Comparison of ENCODE assay signal across 8 cellular contexts in genomic region chr9:99106044-99106375, GRCh38. TPM values are rescaled to one million over a fixed set of nuclear protein-coding genes. Genes with fewer than 3 reads are reported as not detected.
A peak's percentile ranks its signal among the peaks of the same experiment; 100 is the strongest.
DNase-seq lines count a peak whose midpoint lies in the region; ATAC-seq and TF ChIP-seq lines count a peak whose summit lies in the region.

No MANE protein-coding gene starts in this region.

- peaks cover 45% of the 10 kb centered on the region for H3K36me3 Mint-ChIP-seq in activated naive CD4-positive, alpha-beta T cell treated with anti-CD3 and anti-CD28 coated beads, Interleukin-2, amount 10 ng/mL, durations not matched to agents 7 days and 5 days
- peaks cover 15% of the 10 kb centered on the region for H3K36me3 Mint-ChIP-seq in brain
- no peaks in the 10 kb centered on the region for H3K36me3 Mint-ChIP-seq in memory B cell

- H3K27me3 Mint-ChIP-seq in activated naive CD4-positive, alpha-beta T cell treated with anti-CD3 and anti-CD28 coated beads, Interleukin-2, amount 10 ng/mL, durations not matched to agents 7 days and 5 days = no peaks in the 10 kb centered on the region
- H3K27me3 Mint-ChIP-seq in brain = peaks cover 4% of the 10 kb centered on the region
- no peaks in the 10 kb centered on the region for H3K27me3 Mint-ChIP-seq in memory B cell

- WGBS in upper lobe of left lung, 2 donors = 2 to 3% methylated on average over 9 of the region's 9 CpGs

- TF ChIP-seq EP300 in upper lobe of left lung (IDR thresholded peaks at IDR 0.05) = no peak

- H3K4me3 ChIP-seq in upper lobe of left lung = peak overlapping the region; percentile 34 to 87 (median 79)

- TF ChIP-seq POLR2A in upper lobe of left lung (IDR thresholded peaks at IDR 0.05) = no peak

- H3K27me3 ChIP-seq in upper lobe of left lung = no peaks in the 10 kb centered on the region

- DNase-seq in activated naive CD4-positive, alpha-beta T cell treated with anti-CD3 and anti-CD28 coated beads, Interleukin-2, amount 10 ng/mL, durations not matched to agents 7 days and 5 days = no peak
- DNase-seq in activated naive CD4-positive, alpha-beta T cell treated with Interleukin-2 at 50 U/mL for 16 hours = no peak
- DNase-seq in memory B cell (ENCODE audit: low spot score in 2 of 2) = no peak
- DNase-seq in upper lobe of left lung = no peak
- DNase-seq in pons (ENCODE audit: low spot score) = no peak
- DNase-seq in NCI-H524 treated with DMSO at 0.1 percent for 48 hours (lab: John Stamatoyannopoulos, UW) = no peak

- no peaks in the 10 kb centered on the region for H3K9me3 Mint-ChIP-seq in activated naive CD4-positive, alpha-beta T cell treated with anti-CD3 and anti-CD28 coated beads, Interleukin-2, amount 10 ng/mL, durations not matched to agents 7 days and 5 days
- peaks cover 0 to 3% (median 0%) of the 10 kb centered on the region in 5 experiments for H3K9me3 Mint-ChIP-seq in brain
- H3K9me3 Mint-ChIP-seq in memory B cell = no peaks in the 10 kb centered on the region

- H3K27ac ChIP-seq in upper lobe of left lung = peak overlapping the region; percentile 86 to 97 (median 92)

- H3K9me3 ChIP-seq in upper lobe of left lung = no peaks in the 10 kb centered on the region

- peaks cover 38 to 59% (median 53%) of the 10 kb centered on the region in 4 donors for H3K4me1 ChIP-seq in upper lobe of left lung

- no peak for TF ChIP-seq CTCF in brain (conservative IDR thresholded peaks at IDR 0.05)
- TF ChIP-seq CTCF in upper lobe of left lung (IDR thresholded peaks at IDR 0.05) = no peak

- peaks cover 71% of the 10 kb centered on the region for H3K4me1 Mint-ChIP-seq in activated naive CD4-positive, alpha-beta T cell treated with anti-CD3 and anti-CD28 coated beads, Interleukin-2, amount 10 ng/mL, durations not matched to agents 7 days and 5 days
- H3K4me1 Mint-ChIP-seq in brain = peaks cover 63% of the 10 kb centered on the region
- peaks cover 40% of the 10 kb centered on the region for H3K4me1 Mint-ChIP-seq in memory B cell

- H3K36me3 ChIP-seq in upper lobe of left lung = no peaks in the 10 kb centered on the region

- ATAC-seq in memory B cell (ENCODE audit: low read depth) (no peak), upper lobe of left lung (ENCODE audit: low FRiP score in 2 of 2) (no peak), GM21619 (IDR thresholded peaks at IDR 0.05; ENCODE audit: unreplicated experiment) (no peak)

- CTCF ChIA-PET in activated naive CD4-positive, alpha-beta T cell treated with anti-CD3 and anti-CD28 coated beads, Interleukin-2, amount 10 ng/mL, durations not matched to agents 7 days and 5 days (lab: Charles Lee) = interaction anchor here (1.0 to 4.0 kb wide), 3 partner anchors 35 to 107 kb away, joined by 4 to 24 read pairs (median 13); no protein-coding TSS in a partner anchor

- peak overlapping the region; percentile 77 for H3K27ac Mint-ChIP-seq in activated naive CD4-positive, alpha-beta T cell treated with anti-CD3 and anti-CD28 coated beads, Interleukin-2, amount 10 ng/mL, durations not matched to agents 7 days and 5 days
- peak overlapping the region; percentile 60 to 82 (median 68) for H3K27ac Mint-ChIP-seq in brain
- peak overlapping the region; percentile 86 for H3K27ac Mint-ChIP-seq in memory B cell

- peak overlapping the region; percentile 74 for H3K4me3 Mint-ChIP-seq in activated naive CD4-positive, alpha-beta T cell treated with anti-CD3 and anti-CD28 coated beads, Interleukin-2, amount 10 ng/mL, durations not matched to agents 7 days and 5 days
- H3K4me3 Mint-ChIP-seq in brain = peak overlapping the region; percentile 85 to 89 (median 87)
- H3K4me3 Mint-ChIP-seq in memory B cell = peak overlapping the region; percentile 78

RNA-seq across cellular contexts. Expression of gene TGFBR1, which starts 1.1 kb away (rescaled TPM):
- 7.0 TPM for polyA plus RNA-seq in brain (ENCODE audit: insufficient read depth, low read depth, low replicate concordance)
- total RNA-seq in upper lobe of left lung = 10 to 100 TPM; 13.6 to 63.1 (median 37.9) TPM
